ENCODE assay signal across 3 cellular contexts in genomic region chr7:144319547-144319946, GRCh38. TPM values are rescaled to one million over a fixed set of nuclear protein-coding genes. Genes with fewer than 3 reads are reported as not detected.
"Had no signal": no experiment of that assay in that cellular context is flagged by ENCODE, and none has a peak within 500 bp of the region (broad histone marks: within the 10 kb centered on the region; RNA-seq: fewer than 3 reads in every experiment).

No MANE protein-coding gene starts in this region.

RNA-seq across cellular contexts. Expression of gene OR2A1, which starts 7.3 kb away (rescaled TPM):
- total RNA-seq: LHCN-M2, MCF 10A, NCI-H460 had no signal

RNA-seq across cellular contexts. Expression of gene OR2A7, which starts 55.0 kb away (rescaled TPM):
- total RNA-seq: LHCN-M2, NCI-H460 had no signal
